11 cellular contexts compared by ENCODE assay signal in the genomic region with DNA sequence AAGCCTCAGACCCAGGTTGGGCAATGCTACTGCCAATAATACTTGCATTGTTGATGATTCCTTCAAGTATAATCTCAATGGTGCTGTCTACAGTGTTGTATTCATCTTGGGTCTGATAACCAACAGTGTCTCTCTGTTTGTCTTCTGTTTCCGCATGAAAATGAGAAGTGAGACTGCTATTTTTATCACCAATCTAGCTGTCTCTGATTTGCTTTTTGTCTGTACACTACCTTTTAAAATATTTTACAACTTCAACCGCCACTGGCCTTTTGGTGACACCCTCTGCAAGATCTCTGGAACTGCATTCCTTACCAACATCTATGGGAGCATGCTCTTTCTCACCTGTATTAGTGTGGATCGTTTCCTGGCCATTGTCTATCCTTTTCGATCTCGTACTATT. TPM values are rescaled to one million over a fixed set of nuclear protein-coding genes. Genes with fewer than 3 reads are reported as not detected.
DNase-seq lines count a peak whose midpoint lies in the region; ATAC-seq and TF ChIP-seq lines count a peak whose summit lies in the region.
"Had no signal": no experiment of that assay in that cellular context is flagged by ENCODE, and none has a peak within 500 bp of the region (broad histone marks: within the 10 kb centered on the region; RNA-seq: fewer than 3 reads in every experiment).

No MANE protein-coding gene starts in this region.

- H3K4me3 Mint-ChIP-seq in naive B cell = peak overlapping the region; percentile 63 to 90 (median 81)
- H3K4me3 Mint-ChIP-seq in HFFc6 = no peak overlapping the region
- H3K4me3 Mint-ChIP-seq: activated CD8-positive, alpha-beta T cell treated with anti-CD3 and anti-CD28 coated beads, Interleukin-2, amount 10 ng/mL, durations not matched to agents 7 days and 5 days had no signal

- H3K27ac Mint-ChIP-seq in naive B cell (peak overlapping the region; percentile 49 to 93 (median 70)), HFFc6 (no peak overlapping the region)
- H3K27ac Mint-ChIP-seq: activated CD8-positive, alpha-beta T cell treated with anti-CD3 and anti-CD28 coated beads, Interleukin-2, amount 10 ng/mL, durations not matched to agents 7 days and 5 days had no signal

- peaks cover 0 to 8% (median 5%) of the 10 kb centered on the region in 4 donors for H3K4me1 ChIP-seq in esophagus muscularis mucosa

- intact Hi-C loops in esophagus muscularis mucosa (cut with DNase I) = no loop called here

- H3K27me3 ChIP-seq in esophagus muscularis mucosa = no peaks in the 10 kb centered on the region

- H3K27me3 Mint-ChIP-seq in naive B cell = no peaks in the 10 kb centered on the region
- no peaks in the 10 kb centered on the region for H3K27me3 Mint-ChIP-seq in HFFc6 (ENCODE audit: insufficient read depth)

- H3K9me3 Mint-ChIP-seq in naive B cell (peaks cover 0 to 4% (median 0%) of the 10 kb centered on the region in 7 donors), HFFc6 (no peaks in the 10 kb centered on the region)

- H3K27ac ChIP-seq in esophagus muscularis mucosa (replicated peaks in 1 of 4) = no peak overlapping the region

- no peaks in the 10 kb centered on the region for H3K9me3 ChIP-seq in esophagus muscularis mucosa

- H3K4me1 Mint-ChIP-seq in naive B cell (peaks cover 19 to 41% (median 30%) of the 10 kb centered on the region in 3 donors), HFFc6 (ENCODE audit: low read depth) (no peaks in the 10 kb centered on the region)

- in situ Hi-C loops in G401 (cut with HindIII; ENCODE audit: low sequenced_read_pairs) = no loop called here

- no peak overlapping the region for H3K4me3 ChIP-seq in esophagus muscularis mucosa

- H3K36me3 Mint-ChIP-seq in naive B cell (no peaks in the 10 kb centered on the region), HFFc6 (ENCODE audit: low read depth) (no peaks in the 10 kb centered on the region)

- TF ChIP-seq EP300 in esophagus muscularis mucosa (IDR thresholded peaks at IDR 0.05) = no peak

- ATAC-seq in GM18873 (IDR thresholded peaks at IDR 0.05; ENCODE audit: low FRiP score, unreplicated experiment) (peak; percentile 84), HG02571 (IDR thresholded peaks at IDR 0.05; ENCODE audit: unreplicated experiment) (peak; percentile 92), HG03520 (IDR thresholded peaks at IDR 0.05; ENCODE audit: unreplicated experiment) (peak; percentile 92), naive B cell (ENCODE audit: low read depth in 2 of 2) (peak; percentile 92 to 95)
- ATAC-seq: activated CD8-positive, alpha-beta T cell treated with anti-CD3 and anti-CD28 coated beads, Interleukin-2, amount 10 ng/mL, durations not matched to agents 7 days and 5 days had no signal

- no peaks in the 10 kb centered on the region for H3K36me3 ChIP-seq in esophagus muscularis mucosa

- TF ChIP-seq CTCF in HFFc6 (IDR thresholded peaks at IDR 0.05) (no peak), esophagus muscularis mucosa (IDR thresholded peaks at IDR 0.05) (no peak)

- no peak for TF ChIP-seq POLR2A in esophagus muscularis mucosa (IDR thresholded peaks at IDR 0.05; ENCODE audit: low read depth)

- DNase-seq in naive B cell (peak; percentile 40), HFFc6 (no peak), G401 (ENCODE audit: low spot score) (no peak), esophagus muscularis mucosa (ENCODE audit: extremely low spot score) (no peak), NCI-H1436 treated with DMSO at 0.1 percent for 48 hours (lab: John Stamatoyannopoulos, UW) (no peak)
- DNase-seq: activated CD8-positive, alpha-beta T cell treated with anti-CD3 and anti-CD28 coated beads, Interleukin-2, amount 10 ng/mL, durations not matched to agents 7 days and 5 days; EL had no signal

- 73% methylated on average over 5 of the region's 5 CpGs for WGBS in esophagus muscularis mucosa

RNA-seq across cellular contexts. Expression of gene LPAR4, which starts 7.4 kb away (rescaled TPM):
- polyA plus RNA-seq in naive B cell (ENCODE audit: low read depth in 6 of 6) = not detected
- not detected for total RNA-seq in HFFc6 (2021; fragmentation: NEBNext Ultra II Directional; extraction: Animal tissue kit (Norgen Biotek cat#: 25700))
- not detected in 2 replicates for total RNA-seq in G401 (2014; rRNA removed; shearing (Covaris generic))
- total RNA-seq in esophagus muscularis mucosa = 1 to 10 TPM in 2 of 4 donors, under 1 TPM in 2; 0.50 to 2.2 (median 1.5) TPM
- total RNA-seq: activated CD8-positive, alpha-beta T cell treated with anti-CD3 and anti-CD28 coated beads, Interleukin-2, amount 10 ng/mL, durations not matched to agents 7 days and 5 days; lung microvascular endothelial cell had no signal
